Comparison of ENCODE assay signal across 11 cellular contexts in genomic region chr12:19833775-19834501, GRCh38.
DNase-seq lines count a peak whose midpoint lies in the region; ATAC-seq lines count a peak whose summit lies in the region.
"Had no signal": no experiment of that assay in that cellular context is flagged by ENCODE, and none has a peak within 500 bp of the region (broad histone marks: within the 10 kb centered on the region; RNA-seq: fewer than 3 reads in every experiment).

No MANE protein-coding gene starts in this region.

- no peaks in the 10 kb centered on the region for H3K9me3 Mint-ChIP-seq in activated CD8-positive, alpha-beta T cell treated with anti-CD3 and anti-CD28 coated beads, Interleukin-2, amount 10 ng/mL, durations not matched to agents 7 days and 5 days (ENCODE audit: insufficient read depth)
- H3K9me3 Mint-ChIP-seq: CD8-positive, alpha-beta T cell had no signal

- no peak overlapping the region for H3K4me3 Mint-ChIP-seq in activated CD8-positive, alpha-beta T cell treated with anti-CD3 and anti-CD28 coated beads, Interleukin-2, amount 10 ng/mL, durations not matched to agents 7 days and 5 days
- H3K4me3 Mint-ChIP-seq: CD8-positive, alpha-beta T cell had no signal

- CTCF ChIA-PET in activated CD8-positive, alpha-beta T cell treated with anti-CD3 and anti-CD28 coated beads, Interleukin-2, amount 10 ng/mL, durations not matched to agents 7 days and 5 days (lab: Charles Lee): interaction anchor here (0.6 to 1.8 kb wide), 2 partner anchors 76 to 262 kb away, joined by 3 to 7 read pairs; no protein-coding TSS in a partner anchor

- peak; percentile 74 for ATAC-seq in activated CD8-positive, alpha-beta T cell treated with anti-CD3 and anti-CD28 coated beads, Interleukin-2, amount 10 ng/mL, durations not matched to agents 7 days and 5 days
- ATAC-seq in HG03045 (IDR thresholded peaks at IDR 0.05; ENCODE audit: unreplicated experiment) (no peak), GM19035 (IDR thresholded peaks at IDR 0.05; ENCODE audit: unreplicated experiment) (no peak)
- ATAC-seq: CD8-positive, alpha-beta T cell; pancreas had no signal

- DNase-seq in stimulated activated CD4-positive, alpha-beta T cell treated with anti-CD3 and anti-CD28 coated beads, Interleukin-1b, Interleukin-23, amount 100 ng/mL, for 48 hours: peak; percentile 21
- DNase-seq in stimulated activated CD4-positive, alpha-beta T cell treated with anti-CD3 and anti-CD28 coated beads, Interleukin-4, amount 100 ng/mL, for 1 hour: no peak
- peak; percentile 45 for DNase-seq in activated CD8-positive, alpha-beta T cell treated with anti-CD3 and anti-CD28 coated beads, Interleukin-2, amount 10 ng/mL, durations not matched to agents 7 days and 5 days
- DNase-seq in fibroblast of the conjunctiva (ENCODE audit: low read depth) (peak; percentile 39), DMS79 treated with DMSO at 0.1 percent for 48 hours (lab: John Stamatoyannopoulos, UW) (no peak), T1000 (lab: John Stamatoyannopoulos, UW) (no peak)
- DNase-seq: CD8-positive, alpha-beta T cell; NCI-H82; pancreas had no signal

- no peaks in the 10 kb centered on the region for H3K36me3 Mint-ChIP-seq in activated CD8-positive, alpha-beta T cell treated with anti-CD3 and anti-CD28 coated beads, Interleukin-2, amount 10 ng/mL, durations not matched to agents 7 days and 5 days (ENCODE audit: low read depth)
- H3K36me3 Mint-ChIP-seq: CD8-positive, alpha-beta T cell had no signal

- peaks cover 3% of the 10 kb centered on the region for H3K27me3 Mint-ChIP-seq in activated CD8-positive, alpha-beta T cell treated with anti-CD3 and anti-CD28 coated beads, Interleukin-2, amount 10 ng/mL, durations not matched to agents 7 days and 5 days (ENCODE audit: low read depth)

- POLR2A ChIA-PET in activated CD8-positive, alpha-beta T cell treated with anti-CD3 and anti-CD28 coated beads, Interleukin-2, amount 10 ng/mL, durations not matched to agents 7 days and 5 days (lab: Charles Lee): no interaction called here

- peaks cover 16% of the 10 kb centered on the region for H3K4me1 Mint-ChIP-seq in activated CD8-positive, alpha-beta T cell treated with anti-CD3 and anti-CD28 coated beads, Interleukin-2, amount 10 ng/mL, durations not matched to agents 7 days and 5 days (ENCODE audit: low read depth)

- peak overlapping the region; percentile 16 for H3K27ac Mint-ChIP-seq in activated CD8-positive, alpha-beta T cell treated with anti-CD3 and anti-CD28 coated beads, Interleukin-2, amount 10 ng/mL, durations not matched to agents 7 days and 5 days
- H3K27ac Mint-ChIP-seq: CD8-positive, alpha-beta T cell had no signal

Comparison
In these comparisons a context has a peak if more than half of its experiments do, and no peak if none do; other contexts are left out.
1. DNase-seq: peak in stimulated activated CD4-positive, alpha-beta T cell treated with anti-CD3 and anti-CD28 coated beads, Interleukin-1b, Interleukin-23, amount 100 ng/mL, for 48 hours (single experiment), activated CD8-positive, alpha-beta T cell treated with anti-CD3 and anti-CD28 coated beads, Interleukin-2, amount 10 ng/mL, durations not matched to agents 7 days and 5 days (single experiment) and fibroblast of the conjunctiva (single experiment); none in stimulated activated CD4-positive, alpha-beta T cell treated with anti-CD3 and anti-CD28 coated beads, Interleukin-4, amount 100 ng/mL, for 1 hour (single experiment), DMS79 treated with DMSO at 0.1 percent for 48 hours (single experiment) and T1000 (single experiment).